In the genomic region with DNA sequence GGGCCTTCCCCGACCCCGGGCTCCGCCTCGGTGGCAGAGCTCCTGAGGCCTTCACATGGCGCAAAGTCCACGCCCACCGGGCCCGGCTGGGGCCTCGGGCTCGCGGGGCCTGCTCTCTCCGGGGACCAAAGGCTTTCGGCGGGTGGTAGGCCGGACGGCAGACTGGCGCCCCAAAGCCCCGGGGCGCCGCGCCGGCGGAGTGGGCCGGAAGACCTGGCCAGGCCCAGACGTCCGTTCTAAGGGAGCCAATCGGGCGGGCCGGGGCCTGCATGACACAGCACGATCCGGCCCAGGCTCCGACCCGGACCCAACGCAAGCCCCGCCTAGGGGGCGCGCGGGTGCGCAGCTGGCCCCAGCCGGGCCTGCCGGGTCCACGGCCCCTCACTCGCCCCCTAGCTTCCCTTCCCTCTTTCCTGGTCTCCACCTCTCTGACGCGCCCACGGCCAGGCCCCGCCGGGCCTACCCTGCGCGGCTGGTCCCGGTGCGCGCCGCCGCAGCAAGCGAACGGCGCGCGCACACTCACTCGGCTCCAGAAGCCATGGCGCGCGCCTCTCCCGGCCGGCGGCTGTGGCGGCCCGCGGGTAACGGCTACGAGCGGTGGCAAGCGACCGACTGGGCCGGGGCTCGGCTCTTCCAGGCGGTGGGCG, we compare ENCODE assay signal across 1 cellular context.
TF ChIP-seq lines count a peak whose summit lies in the region.

No MANE protein-coding gene starts in this region.

TF ChIP-seq in HepG2, 621 proteins besides CTCF, POLR2A, EP300 and RAD21 (continued from another document and continues in another):
- TF ChIP-seq, protein P1, sequence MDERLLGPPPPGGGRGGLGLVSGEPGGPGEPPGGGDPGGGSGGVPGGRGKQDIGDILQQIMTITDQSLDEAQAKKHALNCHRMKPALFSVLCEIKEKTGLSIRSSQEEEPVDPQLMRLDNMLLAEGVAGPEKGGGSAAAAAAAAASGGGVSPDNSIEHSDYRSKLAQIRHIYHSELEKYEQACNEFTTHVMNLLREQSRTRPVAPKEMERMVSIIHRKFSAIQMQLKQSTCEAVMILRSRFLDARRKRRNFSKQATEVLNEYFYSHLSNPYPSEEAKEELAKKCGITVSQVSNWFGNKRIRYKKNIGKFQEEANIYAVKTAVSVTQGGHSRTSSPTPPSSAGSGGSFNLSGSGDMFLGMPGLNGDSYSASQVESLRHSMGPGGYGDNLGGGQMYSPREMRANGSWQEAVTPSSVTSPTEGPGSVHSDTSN (CRISPR knock-in tag; IDR thresholded peaks at IDR 0.05) = no peak
- TF ChIP-seq HDAC6 (IDR thresholded peaks at IDR 0.05; ENCODE audit: low read depth, low read length) = no peak
- no peak for TF ChIP-seq ZNF792 (CRISPR knock-in tag; IDR thresholded peaks at IDR 0.05)
- no peak for TF ChIP-seq ZNF546 (CRISPR knock-in tag; conservative IDR thresholded peaks at IDR 0.05)
- TF ChIP-seq, protein P2, sequence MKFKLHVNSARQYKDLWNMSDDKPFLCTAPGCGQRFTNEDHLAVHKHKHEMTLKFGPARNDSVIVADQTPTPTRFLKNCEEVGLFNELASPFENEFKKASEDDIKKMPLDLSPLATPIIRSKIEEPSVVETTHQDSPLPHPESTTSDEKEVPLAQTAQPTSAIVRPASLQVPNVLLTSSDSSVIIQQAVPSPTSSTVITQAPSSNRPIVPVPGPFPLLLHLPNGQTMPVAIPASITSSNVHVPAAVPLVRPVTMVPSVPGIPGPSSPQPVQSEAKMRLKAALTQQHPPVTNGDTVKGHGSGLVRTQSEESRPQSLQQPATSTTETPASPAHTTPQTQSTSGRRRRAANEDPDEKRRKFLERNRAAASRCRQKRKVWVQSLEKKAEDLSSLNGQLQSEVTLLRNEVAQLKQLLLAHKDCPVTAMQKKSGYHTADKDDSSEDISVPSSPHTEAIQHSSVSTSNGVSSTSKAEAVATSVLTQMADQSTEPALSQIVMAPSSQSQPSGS (CRISPR knock-in tag; IDR thresholded peaks at IDR 0.05) = peak; percentile 26; the same call in 1 of the 2 replicates
- TF ChIP-seq, protein P3, sequence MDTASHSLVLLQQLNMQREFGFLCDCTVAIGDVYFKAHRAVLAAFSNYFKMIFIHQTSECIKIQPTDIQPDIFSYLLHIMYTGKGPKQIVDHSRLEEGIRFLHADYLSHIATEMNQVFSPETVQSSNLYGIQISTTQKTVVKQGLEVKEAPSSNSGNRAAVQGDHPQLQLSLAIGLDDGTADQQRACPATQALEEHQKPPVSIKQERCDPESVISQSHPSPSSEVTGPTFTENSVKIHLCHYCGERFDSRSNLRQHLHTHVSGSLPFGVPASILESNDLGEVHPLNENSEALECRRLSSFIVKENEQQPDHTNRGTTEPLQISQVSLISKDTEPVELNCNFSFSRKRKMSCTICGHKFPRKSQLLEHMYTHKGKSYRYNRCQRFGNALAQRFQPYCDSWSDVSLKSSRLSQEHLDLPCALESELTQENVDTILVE (CRISPR knock-in tag; IDR thresholded peaks at IDR 0.05) = peak; percentile 82; the same call in 1 of the 2 replicates
- TF ChIP-seq MYC (CRISPR knock-in tag; IDR thresholded peaks at IDR 0.05; ENCODE audit: borderline replicate concordance) = peak; percentile 68
- no peak for TF ChIP-seq ZNF878 (CRISPR knock-in tag; IDR thresholded peaks at IDR 0.05)
- no peak for TF ChIP-seq ZFP36L2 (CRISPR knock-in tag; IDR thresholded peaks at IDR 0.05)
- 0 out of 2 replicates have a peak, but pooled peaks have one; percentile 34 for TF ChIP-seq DR1 (CRISPR knock-in tag; IDR thresholded peaks at IDR 0.05)
- TF ChIP-seq ZNF788 (CRISPR knock-in tag; IDR thresholded peaks at IDR 0.05; ENCODE audit: borderline replicate concordance) = peak; percentile 52; the same call in 1 of the 2 replicates
- TF ChIP-seq, protein P4, sequence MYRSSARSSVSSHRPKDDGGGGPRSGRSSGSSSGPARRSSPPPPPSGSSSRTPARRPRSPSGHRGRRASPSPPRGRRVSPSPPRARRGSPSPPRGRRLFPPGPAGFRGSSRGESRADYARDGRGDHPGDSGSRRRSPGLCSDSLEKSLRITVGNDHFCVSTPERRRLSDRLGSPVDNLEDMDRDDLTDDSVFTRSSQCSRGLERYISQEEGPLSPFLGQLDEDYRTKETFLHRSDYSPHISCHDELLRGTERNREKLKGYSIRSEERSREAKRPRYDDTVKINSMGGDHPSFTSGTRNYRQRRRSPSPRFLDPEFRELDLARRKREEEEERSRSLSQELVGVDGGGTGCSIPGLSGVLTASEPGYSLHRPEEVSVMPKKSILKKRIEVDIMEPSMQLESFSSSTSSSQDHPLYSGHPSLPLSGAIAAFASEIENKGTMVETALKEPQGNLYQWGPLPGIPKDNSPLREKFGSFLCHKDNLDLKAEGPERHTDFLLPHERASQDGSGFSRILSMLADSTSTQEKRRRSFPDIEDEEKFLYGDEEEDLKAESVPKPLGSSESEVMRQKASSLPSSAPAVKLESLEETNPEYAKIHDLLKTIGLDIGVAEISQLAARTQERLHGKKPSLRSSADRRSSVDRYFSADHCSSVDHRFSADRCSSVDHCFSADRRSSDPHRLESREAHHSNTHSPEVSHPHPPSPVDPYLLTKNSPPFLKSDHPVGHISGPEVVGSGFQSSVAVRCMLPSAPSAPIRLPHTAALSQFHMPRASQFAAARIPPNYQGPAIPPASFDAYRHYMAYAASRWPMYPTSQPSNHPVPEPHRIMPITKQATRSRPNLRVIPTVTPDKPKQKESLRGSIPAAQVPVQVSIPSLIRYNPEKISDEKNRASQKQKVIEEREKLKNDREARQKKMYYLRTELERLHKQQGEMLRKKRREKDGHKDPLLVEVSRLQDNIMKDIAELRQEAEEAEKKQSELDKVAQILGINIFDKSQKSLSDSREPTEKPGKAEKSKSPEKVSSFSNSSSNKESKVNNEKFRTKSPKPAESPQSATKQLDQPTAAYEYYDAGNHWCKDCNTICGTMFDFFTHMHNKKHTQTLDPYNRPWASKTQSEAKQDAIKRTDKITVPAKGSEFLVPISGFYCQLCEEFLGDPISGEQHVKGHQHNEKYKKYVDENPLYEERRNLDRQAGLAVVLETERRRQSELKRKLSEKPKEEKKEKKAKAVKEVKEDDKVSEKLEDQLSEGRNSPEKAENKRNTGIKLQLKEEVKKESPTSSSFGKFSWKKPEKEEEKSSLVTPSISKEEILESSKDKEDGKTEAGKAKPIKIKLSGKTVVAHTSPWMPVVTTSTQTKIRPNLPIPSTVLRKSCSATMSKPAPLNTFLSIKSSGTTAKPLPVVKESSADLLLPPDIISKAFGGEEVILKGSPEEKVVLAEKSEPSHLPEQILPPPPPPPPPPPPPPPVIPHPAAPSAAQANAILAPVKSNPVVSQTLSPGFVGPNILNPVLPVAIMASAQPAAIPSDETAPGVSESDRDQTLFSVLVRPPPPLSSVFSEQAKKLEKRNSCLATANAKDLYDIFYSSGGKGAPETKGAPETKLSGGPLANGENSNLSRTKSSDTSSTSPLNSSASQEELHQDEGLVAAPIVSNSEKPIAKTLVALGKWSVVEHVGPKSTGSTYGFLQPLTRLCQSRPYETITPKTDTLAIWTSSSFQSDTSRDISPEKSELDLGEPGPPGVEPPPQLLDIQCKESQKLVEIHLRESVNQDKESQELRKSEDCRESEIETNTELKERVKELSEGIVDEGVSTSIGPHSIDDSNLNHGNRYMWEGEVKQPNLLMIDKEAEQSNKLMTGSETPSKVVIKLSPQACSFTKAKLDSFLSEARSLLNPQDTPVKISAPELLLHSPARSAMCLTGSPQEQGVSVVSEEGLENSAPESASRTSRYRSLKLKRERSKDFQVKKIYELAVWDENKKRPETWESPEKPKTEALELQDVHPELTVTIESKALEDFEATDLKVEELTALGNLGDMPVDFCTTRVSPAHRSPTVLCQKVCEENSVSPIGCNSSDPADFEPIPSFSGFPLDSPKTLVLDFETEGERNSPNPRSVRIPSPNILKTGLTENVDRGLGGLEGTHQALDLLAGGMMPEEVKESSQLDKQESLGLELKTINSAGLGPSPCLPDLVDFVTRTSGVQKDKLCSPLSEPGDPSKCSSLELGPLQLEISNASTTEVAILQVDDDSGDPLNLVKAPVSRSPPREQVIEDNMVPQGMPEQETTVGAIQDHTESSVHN (CRISPR knock-in tag; IDR thresholded peaks at IDR 0.05) = no peak
- peak; percentile 90; the same call in 1 of the 2 replicates for TF ChIP-seq SNAI1 (CRISPR knock-in tag; IDR thresholded peaks at IDR 0.05; ENCODE audit: borderline replicate concordance)
- TF ChIP-seq MTF1 (CRISPR knock-in tag; IDR thresholded peaks at IDR 0.05) = no peak
- peak; percentile 80 for TF ChIP-seq ETV6 (CRISPR knock-in tag; conservative IDR thresholded peaks at IDR 0.05)
- TF ChIP-seq, protein P5, sequence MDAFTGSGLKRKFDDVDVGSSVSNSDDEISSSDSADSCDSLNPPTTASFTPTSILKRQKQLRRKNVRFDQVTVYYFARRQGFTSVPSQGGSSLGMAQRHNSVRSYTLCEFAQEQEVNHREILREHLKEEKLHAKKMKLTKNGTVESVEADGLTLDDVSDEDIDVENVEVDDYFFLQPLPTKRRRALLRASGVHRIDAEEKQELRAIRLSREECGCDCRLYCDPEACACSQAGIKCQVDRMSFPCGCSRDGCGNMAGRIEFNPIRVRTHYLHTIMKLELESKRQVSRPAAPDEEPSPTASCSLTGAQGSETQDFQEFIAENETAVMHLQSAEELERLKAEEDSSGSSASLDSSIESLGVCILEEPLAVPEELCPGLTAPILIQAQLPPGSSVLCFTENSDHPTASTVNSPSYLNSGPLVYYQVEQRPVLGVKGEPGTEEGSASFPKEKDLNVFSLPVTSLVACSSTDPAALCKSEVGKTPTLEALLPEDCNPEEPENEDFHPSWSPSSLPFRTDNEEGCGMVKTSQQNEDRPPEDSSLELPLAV (CRISPR knock-in tag; conservative IDR thresholded peaks at IDR 0.05; ENCODE audit: low read depth) = no peak
- peak; percentile 66; the same call in 1 of the 2 replicates for TF ChIP-seq ZNF329 (CRISPR knock-in tag; IDR thresholded peaks at IDR 0.05; ENCODE audit: low read depth)
- TF ChIP-seq, protein P6, sequence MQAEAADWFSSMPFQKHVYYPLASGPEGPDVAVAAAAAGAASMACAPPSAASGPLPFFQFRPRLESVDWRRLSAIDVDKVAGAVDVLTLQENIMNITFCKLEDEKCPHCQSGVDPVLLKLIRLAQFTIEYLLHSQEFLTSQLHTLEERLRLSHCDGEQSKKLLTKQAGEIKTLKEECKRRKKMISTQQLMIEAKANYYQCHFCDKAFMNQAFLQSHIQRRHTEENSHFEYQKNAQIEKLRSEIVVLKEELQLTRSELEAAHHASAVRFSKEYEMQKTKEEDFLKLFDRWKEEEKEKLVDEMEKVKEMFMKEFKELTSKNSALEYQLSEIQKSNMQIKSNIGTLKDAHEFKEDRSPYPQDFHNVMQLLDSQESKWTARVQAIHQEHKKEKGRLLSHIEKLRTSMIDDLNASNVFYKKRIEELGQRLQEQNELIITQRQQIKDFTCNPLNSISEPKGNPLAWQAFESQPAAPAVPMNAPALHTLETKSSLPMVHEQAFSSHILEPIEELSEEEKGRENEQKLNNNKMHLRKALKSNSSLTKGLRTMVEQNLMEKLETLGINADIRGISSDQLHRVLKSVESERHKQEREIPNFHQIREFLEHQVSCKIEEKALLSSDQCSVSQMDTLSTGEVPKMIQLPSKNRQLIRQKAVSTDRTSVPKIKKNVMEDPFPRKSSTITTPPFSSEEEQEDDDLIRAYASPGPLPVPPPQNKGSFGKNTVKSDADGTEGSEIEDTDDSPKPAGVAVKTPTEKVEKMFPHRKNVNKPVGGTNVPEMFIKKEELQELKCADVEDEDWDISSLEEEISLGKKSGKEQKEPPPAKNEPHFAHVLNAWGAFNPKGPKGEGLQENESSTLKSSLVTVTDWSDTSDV (CRISPR knock-in tag; IDR thresholded peaks at IDR 0.05) = 0 out of 2 replicates have a peak, but pooled peaks have one; percentile 22
- 0 out of 2 replicates have a peak, but pooled peaks have one; percentile 29 for TF ChIP-seq ZNF263 (CRISPR knock-in tag; IDR thresholded peaks at IDR 0.05)
- no peak for TF ChIP-seq PRPF4 (IDR thresholded peaks at IDR 0.05; ENCODE audit: low read depth, low read length, poor library complexity, severe bottlenecking)
- TF ChIP-seq, protein P7, sequence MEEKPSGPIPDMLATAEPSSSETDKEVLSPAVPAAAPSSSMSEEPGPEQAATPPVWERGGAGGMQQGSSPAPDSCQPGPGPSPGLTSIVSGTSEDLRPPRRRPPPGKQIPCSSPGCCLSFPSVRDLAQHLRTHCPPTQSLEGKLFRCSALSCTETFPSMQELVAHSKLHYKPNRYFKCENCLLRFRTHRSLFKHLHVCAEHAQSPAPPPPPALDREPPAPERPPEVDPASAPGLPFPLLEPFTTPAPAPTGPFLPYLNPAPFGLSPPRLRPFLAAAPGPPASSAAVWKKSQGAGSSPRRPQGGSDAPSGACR (CRISPR knock-in tag; IDR thresholded peaks at IDR 0.05) = peak; percentile 89; the same call in 1 of the 2 replicates
- TF ChIP-seq ZNF331 (CRISPR knock-in tag; IDR thresholded peaks at IDR 0.05) = peak; percentile 40
- TF ChIP-seq GATAD1 (CRISPR knock-in tag; IDR thresholded peaks at IDR 0.05) = no peak
- TF ChIP-seq ZIK1 (CRISPR knock-in tag; IDR thresholded peaks at IDR 0.05; ENCODE audit: borderline replicate concordance, low read depth) = no peak
- TF ChIP-seq, protein P8, sequence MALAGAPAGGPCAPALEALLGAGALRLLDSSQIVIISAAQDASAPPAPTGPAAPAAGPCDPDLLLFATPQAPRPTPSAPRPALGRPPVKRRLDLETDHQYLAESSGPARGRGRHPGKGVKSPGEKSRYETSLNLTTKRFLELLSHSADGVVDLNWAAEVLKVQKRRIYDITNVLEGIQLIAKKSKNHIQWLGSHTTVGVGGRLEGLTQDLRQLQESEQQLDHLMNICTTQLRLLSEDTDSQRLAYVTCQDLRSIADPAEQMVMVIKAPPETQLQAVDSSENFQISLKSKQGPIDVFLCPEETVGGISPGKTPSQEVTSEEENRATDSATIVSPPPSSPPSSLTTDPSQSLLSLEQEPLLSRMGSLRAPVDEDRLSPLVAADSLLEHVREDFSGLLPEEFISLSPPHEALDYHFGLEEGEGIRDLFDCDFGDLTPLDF (CRISPR knock-in tag; IDR thresholded peaks at IDR 0.05) = no peak; the same call in 1 of the 2 replicates
- TF ChIP-seq, protein P9, sequence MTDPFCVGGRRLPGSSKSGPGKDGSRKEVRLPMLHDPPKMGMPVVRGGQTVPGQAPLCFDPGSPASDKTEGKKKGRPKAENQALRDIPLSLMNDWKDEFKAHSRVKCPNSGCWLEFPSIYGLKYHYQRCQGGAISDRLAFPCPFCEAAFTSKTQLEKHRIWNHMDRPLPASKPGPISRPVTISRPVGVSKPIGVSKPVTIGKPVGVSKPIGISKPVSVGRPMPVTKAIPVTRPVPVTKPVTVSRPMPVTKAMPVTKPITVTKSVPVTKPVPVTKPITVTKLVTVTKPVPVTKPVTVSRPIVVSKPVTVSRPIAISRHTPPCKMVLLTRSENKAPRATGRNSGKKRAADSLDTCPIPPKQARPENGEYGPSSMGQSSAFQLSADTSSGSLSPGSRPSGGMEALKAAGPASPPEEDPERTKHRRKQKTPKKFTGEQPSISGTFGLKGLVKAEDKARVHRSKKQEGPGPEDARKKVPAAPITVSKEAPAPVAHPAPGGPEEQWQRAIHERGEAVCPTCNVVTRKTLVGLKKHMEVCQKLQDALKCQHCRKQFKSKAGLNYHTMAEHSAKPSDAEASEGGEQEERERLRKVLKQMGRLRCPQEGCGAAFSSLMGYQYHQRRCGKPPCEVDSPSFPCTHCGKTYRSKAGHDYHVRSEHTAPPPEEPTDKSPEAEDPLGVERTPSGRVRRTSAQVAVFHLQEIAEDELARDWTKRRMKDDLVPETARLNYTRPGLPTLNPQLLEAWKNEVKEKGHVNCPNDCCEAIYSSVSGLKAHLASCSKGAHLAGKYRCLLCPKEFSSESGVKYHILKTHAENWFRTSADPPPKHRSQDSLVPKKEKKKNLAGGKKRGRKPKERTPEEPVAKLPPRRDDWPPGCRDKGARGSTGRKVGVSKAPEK (CRISPR knock-in tag; IDR thresholded peaks at IDR 0.05; ENCODE audit: borderline replicate concordance) = no peak
- TF ChIP-seq HOXA3 (CRISPR knock-in tag; IDR thresholded peaks at IDR 0.05) = no peak
- TF ChIP-seq ZNF615 (CRISPR knock-in tag; IDR thresholded peaks at IDR 0.05; ENCODE audit: borderline replicate concordance) = peak; percentile 63
